1 cellular context compared by ENCODE assay signal in genomic region chr6:138814179-138814834, GRCh38.
A peak's percentile ranks its signal among the peaks of the same experiment; 100 is the strongest.
TF ChIP-seq lines count a peak whose summit lies in the region.

No MANE protein-coding gene starts in this region.

TF ChIP-seq in HepG2, 621 proteins besides CTCF, POLR2A, EP300 and RAD21 (continued from another document and continues in another):
- TF ChIP-seq, protein P1, sequence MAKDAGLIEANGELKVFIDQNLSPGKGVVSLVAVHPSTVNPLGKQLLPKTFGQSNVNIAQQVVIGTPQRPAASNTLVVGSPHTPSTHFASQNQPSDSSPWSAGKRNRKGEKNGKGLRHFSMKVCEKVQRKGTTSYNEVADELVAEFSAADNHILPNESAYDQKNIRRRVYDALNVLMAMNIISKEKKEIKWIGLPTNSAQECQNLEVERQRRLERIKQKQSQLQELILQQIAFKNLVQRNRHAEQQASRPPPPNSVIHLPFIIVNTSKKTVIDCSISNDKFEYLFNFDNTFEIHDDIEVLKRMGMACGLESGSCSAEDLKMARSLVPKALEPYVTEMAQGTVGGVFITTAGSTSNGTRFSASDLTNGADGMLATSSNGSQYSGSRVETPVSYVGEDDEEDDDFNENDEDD (CRISPR knock-in tag; IDR thresholded peaks at IDR 0.05; ENCODE audit: borderline replicate concordance), result no peak
- TF ChIP-seq AHDC1 (CRISPR knock-in tag; IDR thresholded peaks at IDR 0.05; ENCODE audit: borderline replicate concordance) (peak; percentile 78; the same call in 1 of the 2 replicates), DZIP1 (CRISPR knock-in tag; IDR thresholded peaks at IDR 0.05) (no peak), ZFY (CRISPR knock-in tag; IDR thresholded peaks at IDR 0.05) (peak; percentile 31; the same call in 1 of the 2 replicates), PRDM15 (CRISPR knock-in tag; IDR thresholded peaks at IDR 0.05) (no peak), HMG20B (CRISPR knock-in tag; conservative IDR thresholded peaks at IDR 0.05) (peak; percentile 56; the same call in 1 of the 2 replicates), PRMT3 (CRISPR knock-in tag; IDR thresholded peaks at IDR 0.05; ENCODE audit: borderline replicate concordance, low read depth) (no peak), SOX6 (IDR thresholded peaks at IDR 0.05) (no peak), SOX6 (CRISPR knock-in tag; IDR thresholded peaks at IDR 0.05) (peak; percentile 93), ZBTB40 (IDR thresholded peaks at IDR 0.05) (no peak), ZBTB40 (CRISPR knock-in tag; IDR thresholded peaks at IDR 0.05) (no peak), BCL6 (CRISPR knock-in tag; IDR thresholded peaks at IDR 0.05) (peak; percentile 92), CHD4 (IDR thresholded peaks at IDR 0.05; ENCODE audit: borderline replicate concordance, low read length) (no peak), DBP (CRISPR knock-in tag; IDR thresholded peaks at IDR 0.05; ENCODE audit: not compliant biosample characterization) (no peak), MEIS1 (CRISPR knock-in tag; IDR thresholded peaks at IDR 0.05; ENCODE audit: borderline replicate concordance) (no peak), FOXK1 (CRISPR knock-in tag; IDR thresholded peaks at IDR 0.05; ENCODE audit: borderline replicate concordance, low read depth) (no peak; the same call in 1 of the 2 replicates), ZC3H4 (CRISPR knock-in tag; IDR thresholded peaks at IDR 0.05; ENCODE audit: borderline replicate concordance) (no peak), RARA (CRISPR knock-in tag; IDR thresholded peaks at IDR 0.05) (peak; percentile 80), GATAD1 (CRISPR knock-in tag; IDR thresholded peaks at IDR 0.05) (no peak), ZNF670 (CRISPR knock-in tag; IDR thresholded peaks at IDR 0.05; ENCODE audit: borderline replicate concordance) (no peak), ZNF672 (CRISPR knock-in tag; IDR thresholded peaks at IDR 0.05) (no peak), HDAC2 (CRISPR knock-in tag; IDR thresholded peaks at IDR 0.05) (peak; percentile 68), NFKBIZ (CRISPR knock-in tag; IDR thresholded peaks at IDR 0.05) (no peak), U2AF1 (optimal IDR thresholded peaks at IDR 0.05; ENCODE audit: low read depth, low read length) (no peak), KLF15 (CRISPR knock-in tag; IDR thresholded peaks at IDR 0.05; ENCODE audit: borderline replicate concordance) (no peak), ZNF607 (CRISPR knock-in tag; IDR thresholded peaks at IDR 0.05; ENCODE audit: borderline replicate concordance) (no peak)
- TF ChIP-seq, protein P2, sequence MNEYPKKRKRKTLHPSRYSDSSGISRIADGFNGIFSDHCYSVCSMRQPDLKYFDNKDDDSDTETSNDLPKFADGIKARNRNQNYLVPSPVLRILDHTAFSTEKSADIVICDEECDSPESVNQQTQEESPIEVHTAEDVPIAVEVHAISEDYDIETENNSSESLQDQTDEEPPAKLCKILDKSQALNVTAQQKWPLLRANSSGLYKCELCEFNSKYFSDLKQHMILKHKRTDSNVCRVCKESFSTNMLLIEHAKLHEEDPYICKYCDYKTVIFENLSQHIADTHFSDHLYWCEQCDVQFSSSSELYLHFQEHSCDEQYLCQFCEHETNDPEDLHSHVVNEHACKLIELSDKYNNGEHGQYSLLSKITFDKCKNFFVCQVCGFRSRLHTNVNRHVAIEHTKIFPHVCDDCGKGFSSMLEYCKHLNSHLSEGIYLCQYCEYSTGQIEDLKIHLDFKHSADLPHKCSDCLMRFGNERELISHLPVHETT (CRISPR knock-in tag; conservative IDR thresholded peaks at IDR 0.05), result no peak
